In genomic region chr18:60935046-60935445, GRCh38 we compare ENCODE assay signal across 11 cellular contexts.
"Had no signal": no experiment of that assay in that cellular context is flagged by ENCODE, and none has a peak within 500 bp of the region (broad histone marks: within the 10 kb centered on the region; RNA-seq: fewer than 3 reads in every experiment).

No MANE protein-coding gene starts in this region.

- H3K4me3 ChIP-seq: left lung, SK-N-MC, testis had no signal

- ATAC-seq: activated T-helper 17 cell treated with anti-CD3 and anti-CD28 coated beads, Interleukin-2, amount 50 U/mL, for 72 hours; left lung; natural killer cell treated with Interleukin-12 subunit alpha and Interleukin-12 subunit beta and Interleukin-15 and Interleukin-18, amount 100 ng/mL, for 72 hours; sciatic nerve had no signal

- DNase-seq: activated CD4-positive, alpha-beta T cell treated with anti-CD3 and anti-CD28 coated beads, Interleukin-2, amount 10 ng/mL, durations not matched to agents 24 days and 14 days; activated naive CD4-positive, alpha-beta T cell treated with anti-CD3 and anti-CD28 coated beads, Interleukin-2, amount 50 U/mL, for 16 hours; glutamatergic neuron; left lung; stimulated activated CD4-positive, alpha-beta T cell treated with anti-CD3 and anti-CD28 coated beads, Interleukin-2, amount 100 ng/mL, for 24 hours; stimulated activated naive CD4-positive, alpha-beta T cell treated with Interleukin-2 at 50 U/mL for 16 hours; testis had no signal
